ENCODE assay signal across 34 cellular contexts in the genomic region with DNA sequence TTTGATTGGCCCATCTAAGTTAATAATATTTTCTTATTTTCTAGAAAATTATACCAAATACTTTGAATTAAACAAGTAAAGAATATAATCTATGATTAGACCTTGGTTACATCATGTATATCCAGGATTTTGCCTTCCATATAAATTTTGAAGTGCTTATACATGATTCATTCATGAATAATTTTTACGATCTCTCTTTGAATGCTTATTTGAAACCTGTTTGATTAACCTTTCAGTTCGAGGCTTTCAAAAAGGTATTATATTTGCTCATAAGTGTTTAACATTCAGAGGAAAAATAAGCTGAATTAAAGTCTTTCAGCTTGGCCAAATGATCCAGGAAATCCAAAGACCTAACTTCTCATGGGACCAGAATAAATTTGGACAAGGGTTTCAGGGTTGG.
"Had no signal": no experiment of that assay in that cellular context is flagged by ENCODE, and none has a peak within 500 bp of the region (broad histone marks: within the 10 kb centered on the region; RNA-seq: fewer than 3 reads in every experiment).

No MANE protein-coding gene starts in this region.

- H3K27ac Mint-ChIP-seq: activated B cell treated with CpG ODN at 0.5 μM for 24 hours; activated CD4-positive, alpha-beta memory T cell treated with anti-CD3 and anti-CD28 coated beads, Interleukin-2, amount 10 ng/mL, durations not matched to agents 7 days and 5 days; activated naive CD4-positive, alpha-beta T cell treated with anti-CD3 and anti-CD28 coated beads, Interleukin-2, amount 50 U/mL, for 24 hours; activated naive CD8-positive, alpha-beta T cell treated with anti-CD3 and anti-CD28 coated beads, Interleukin-2, amount 10 ng/mL, durations not matched to agents 7 days and 5 days; activated T-cell treated with anti-CD3 and anti-CD28 coated beads, Interleukin-2, amount 50 U/mL, for 24 hours; activated T-helper 2 cell treated with anti-CD3 and anti-CD28 coated beads, Interferon-gamma antibody, Interleukin-2, Interleukin-4, amounts not matched to agents 10 μg/mL and 5 μg/mL and 100 μg/mL, durations not matched to agents 14 hours and 24 hours and 36 hours had no signal

- H3K4me2 ChIP-seq: PC-9 had no signal

- H3K27me3 ChIP-seq: ascending aorta, breast epithelium, MG63 had no signal

- H3K9me3 Mint-ChIP-seq: activated B cell treated with CpG ODN at 0.5 μM for 24 hours; activated CD4-positive, alpha-beta memory T cell treated with anti-CD3 and anti-CD28 coated beads, Interleukin-2, amount 10 ng/mL, durations not matched to agents 7 days and 5 days; activated naive CD4-positive, alpha-beta T cell treated with anti-CD3 and anti-CD28 coated beads, Interleukin-2, amount 50 U/mL, for 24 hours; activated naive CD8-positive, alpha-beta T cell treated with anti-CD3 and anti-CD28 coated beads, Interleukin-2, amount 10 ng/mL, durations not matched to agents 7 days and 5 days; activated T-cell treated with anti-CD3 and anti-CD28 coated beads, Interleukin-2, amount 50 U/mL, for 24 hours; activated T-helper 2 cell treated with anti-CD3 and anti-CD28 coated beads, Interferon-gamma antibody, Interleukin-2, Interleukin-4, amounts not matched to agents 10 μg/mL and 5 μg/mL and 100 μg/mL, durations not matched to agents 14 hours and 24 hours and 36 hours had no signal

- H3K27ac ChIP-seq: ascending aorta, breast epithelium, PC-9, RWPE1, VCaP had no signal

- H3K36me3 Mint-ChIP-seq: activated naive CD4-positive, alpha-beta T cell treated with anti-CD3 and anti-CD28 coated beads, Interleukin-2, amount 50 U/mL, for 24 hours; activated naive CD8-positive, alpha-beta T cell treated with anti-CD3 and anti-CD28 coated beads, Interleukin-2, amount 10 ng/mL, durations not matched to agents 7 days and 5 days had no signal

- H3K4me3 Mint-ChIP-seq: activated B cell treated with CpG ODN at 0.5 μM for 24 hours; activated CD4-positive, alpha-beta memory T cell treated with anti-CD3 and anti-CD28 coated beads, Interleukin-2, amount 10 ng/mL, durations not matched to agents 7 days and 5 days; activated naive CD4-positive, alpha-beta T cell treated with anti-CD3 and anti-CD28 coated beads, Interleukin-2, amount 50 U/mL, for 24 hours; activated naive CD8-positive, alpha-beta T cell treated with anti-CD3 and anti-CD28 coated beads, Interleukin-2, amount 10 ng/mL, durations not matched to agents 7 days and 5 days; activated T-cell treated with anti-CD3 and anti-CD28 coated beads, Interleukin-2, amount 50 U/mL, for 24 hours had no signal

- DNase-seq: activated B cell treated with CpG ODN at 0.5 μM for 24 hours; activated CD4-positive, alpha-beta memory T cell treated with anti-CD3 and anti-CD28 coated beads, Interleukin-2, amount 10 ng/mL, durations not matched to agents 7 days and 5 days; activated CD4-positive, alpha-beta T cell treated with anti-CD3 and anti-CD28 coated beads for 48 hours; activated CD4-positive, CD25-positive, alpha-beta regulatory T cell treated with anti-CD3 and anti-CD28 coated beads, Interleukin-2, amount 50 U/mL, for 72 hours; activated CD8-positive, alpha-beta memory T cell treated with anti-CD3 and anti-CD28 coated beads for 24 hours; activated gamma-delta T cell; activated naive CD4-positive, alpha-beta T cell treated with Interleukin-2 at 50 U/mL for 16 hours; activated naive CD8-positive, alpha-beta T cell treated with anti-CD3 and anti-CD28 coated beads, Interleukin-2, amount 10 ng/mL, durations not matched to agents 7 days and 5 days; activated T-cell treated with anti-CD3 and anti-CD28 coated beads, Interleukin-2, amount 50 U/mL, for 24 hours; amygdala; Kasumi-1; KG1; MG63; NCI-H1048; NCI-H1436; NCI-H1694; NCI-H1930; NCI-H2107; NCI-H510A; NCI-H526; NCI-H774; PC-9; SIG-M5; T-helper 1 cell; T-helper 2 cell; T-helper 9 cell had no signal

- H3K4me3 ChIP-seq: ascending aorta, breast epithelium, MG63, PC-9 had no signal

- H3K4me1 ChIP-seq: ascending aorta, breast epithelium had no signal

- H3K4me1 Mint-ChIP-seq: activated B cell treated with CpG ODN at 0.5 μM for 24 hours; activated CD4-positive, alpha-beta memory T cell treated with anti-CD3 and anti-CD28 coated beads, Interleukin-2, amount 10 ng/mL, durations not matched to agents 7 days and 5 days; activated naive CD4-positive, alpha-beta T cell treated with anti-CD3 and anti-CD28 coated beads, Interleukin-2, amount 50 U/mL, for 24 hours; activated naive CD8-positive, alpha-beta T cell treated with anti-CD3 and anti-CD28 coated beads, Interleukin-2, amount 10 ng/mL, durations not matched to agents 7 days and 5 days had no signal

- H3K36me3 ChIP-seq: ascending aorta, breast epithelium, MG63 had no signal

- H2AFZ ChIP-seq: PC-9 had no signal

- ATAC-seq: Right ventricle myocardium inferior, SK-N-SH treated with all-trans-retinoic acid at 6 μM for 48 hours had no signal

- H3K27me3 Mint-ChIP-seq: activated B cell treated with CpG ODN at 0.5 μM for 24 hours; activated CD4-positive, alpha-beta memory T cell treated with anti-CD3 and anti-CD28 coated beads, Interleukin-2, amount 10 ng/mL, durations not matched to agents 7 days and 5 days; activated naive CD4-positive, alpha-beta T cell treated with anti-CD3 and anti-CD28 coated beads, Interleukin-2, amount 50 U/mL, for 24 hours; activated T-cell treated with anti-CD3 and anti-CD28 coated beads, Interleukin-2, amount 50 U/mL, for 24 hours had no signal

- H3K9me3 ChIP-seq: ascending aorta, breast epithelium, MG63 had no signal
